33 cellular contexts compared by ENCODE assay signal in the genomic region with DNA sequence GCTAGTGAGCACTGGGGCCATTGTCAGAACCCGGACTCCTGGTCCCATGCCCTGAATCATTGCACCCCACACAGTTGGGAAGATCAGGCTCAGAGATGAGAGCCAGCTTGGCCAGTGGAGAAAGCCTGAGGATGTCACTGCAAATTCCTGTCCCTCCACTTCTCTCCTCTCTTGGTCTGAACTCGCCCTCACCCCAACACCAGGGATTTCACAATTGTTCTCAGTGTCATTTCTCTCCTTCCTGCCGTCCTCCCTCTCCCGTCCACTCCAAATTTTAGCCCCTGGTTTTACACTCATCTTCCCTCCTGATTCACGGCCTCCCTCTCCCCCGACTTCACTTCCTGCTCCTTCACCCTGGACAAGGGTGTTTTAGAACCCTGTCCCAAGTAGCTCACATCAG. TPM values are rescaled to one million over a fixed set of nuclear protein-coding genes. Genes with fewer than 3 reads are reported as not detected.
DNase-seq lines count a peak whose midpoint lies in the region; ATAC-seq and TF ChIP-seq lines count a peak whose summit lies in the region.
"Had no signal": no experiment of that assay in that cellular context is flagged by ENCODE, and none has a peak within 500 bp of the region (broad histone marks: within the 10 kb centered on the region; RNA-seq: fewer than 3 reads in every experiment).

No MANE protein-coding gene starts in this region.

- no peak for TF ChIP-seq POLR2A in lower leg skin (IDR thresholded peaks at IDR 0.05)

- H2AFZ ChIP-seq in hepatocyte: no peak overlapping the region
- peak overlapping the region; percentile 90 for H2AFZ ChIP-seq in neural progenitor cell (replicated peaks)

- no peak overlapping the region for H3K4me3 Mint-ChIP-seq in effector memory CD8-positive, alpha-beta T cell
- H3K4me3 Mint-ChIP-seq in neural progenitor cell: no peak overlapping the region
- H3K4me3 Mint-ChIP-seq: activated CD4-positive, alpha-beta T cell treated with anti-CD3 and anti-CD28 coated beads, Interleukin-2, amount 10 ng/mL, durations not matched to agents 7 days and 5 days; activated T-cell treated with anti-CD3 and anti-CD28 coated beads, Interleukin-2, amount 50 U/mL, for 4 hours had no signal

- H3K27me3 ChIP-seq in hepatocyte (no peaks in the 10 kb centered on the region), neural progenitor cell (no peaks in the 10 kb centered on the region), stomach smooth muscle (ENCODE audit: control insufficient read depth in 1 of 2, insufficient read depth in 2 of 2, low read length in 2 of 2) (no peaks in the 10 kb centered on the region)
- H3K27me3 ChIP-seq: BLaER1 treated with 17β-estradiol and CSF1 and Interleukin-3, amounts not matched to agents 10 nM and 100 nM; upper lobe of left lung had no signal

- H3K4me1 ChIP-seq in hepatocyte (ENCODE audit: insufficient read depth) (peaks cover 16% of the 10 kb centered on the region), neural progenitor cell (peaks cover 9% of the 10 kb centered on the region), stomach smooth muscle (ENCODE audit: control insufficient read depth, insufficient read depth, low read length) (peaks cover 23% of the 10 kb centered on the region)
- H3K4me1 ChIP-seq: upper lobe of left lung had no signal

- peak overlapping the region; percentile 74 to 79 for H3K27ac Mint-ChIP-seq in effector memory CD8-positive, alpha-beta T cell
- no peak overlapping the region for H3K27ac Mint-ChIP-seq in neural progenitor cell
- H3K27ac Mint-ChIP-seq: activated CD4-positive, alpha-beta T cell treated with anti-CD3 and anti-CD28 coated beads, Interleukin-2, amount 10 ng/mL, durations not matched to agents 7 days and 5 days; progenitor cell of endocrine pancreas had no signal

- no peak for ATAC-seq in effector memory CD8-positive, alpha-beta T cell (replicated peaks)
- ATAC-seq: activated T-cell treated with anti-CD3 and anti-CD28 coated beads, Interleukin-2, amount 50 U/mL, for 4 hours; left colon had no signal

- H3K9me3 Mint-ChIP-seq in effector memory CD8-positive, alpha-beta T cell: no peaks in the 10 kb centered on the region
- no peaks in the 10 kb centered on the region for H3K9me3 Mint-ChIP-seq in neural progenitor cell
- H3K9me3 Mint-ChIP-seq: activated CD4-positive, alpha-beta T cell treated with anti-CD3 and anti-CD28 coated beads, Interleukin-2, amount 10 ng/mL, durations not matched to agents 7 days and 5 days; activated T-cell treated with anti-CD3 and anti-CD28 coated beads, Interleukin-2, amount 50 U/mL, for 4 hours had no signal

- H3K27ac ChIP-seq in hepatocyte: peak overlapping the region; percentile 67
- no peak overlapping the region for H3K27ac ChIP-seq in neural progenitor cell
- peak overlapping the region; percentile 98 for H3K27ac ChIP-seq in stomach smooth muscle (ENCODE audit: low read length)
- H3K27ac ChIP-seq: BLaER1 treated with 17β-estradiol and CSF1 and Interleukin-3, amounts not matched to agents 10 nM and 100 nM; brain microvascular endothelial cell; WERI-Rb-1 had no signal

- no peaks in the 10 kb centered on the region for H3K9me2 ChIP-seq in hepatocyte (replicated peaks; ENCODE audit: insufficient read depth)

- DNase-seq in effector memory CD8-positive, alpha-beta T cell: no peak
- DNase-seq in hepatocyte (ENCODE audit: low spot score): no peak
- DNase-seq in neural progenitor cell (ENCODE audit: low spot score): no peak
- no peak for DNase-seq in CD1c-positive myeloid dendritic cell (ENCODE audit: extremely low spot score)
- DNase-seq in T-helper 2 cell: no peak
- DNase-seq in lower leg skin (ENCODE audit: low spot score in 2 of 2): no peak
- no peak for DNase-seq in hypothalamus (lab: John Stamatoyannopoulos, UW)
- DNase-seq: activated CD4-positive, alpha-beta T cell treated with anti-CD3 and anti-CD28 coated beads, Interleukin-2, amount 10 ng/mL, durations not matched to agents 7 days and 5 days; activated naive CD4-positive, alpha-beta T cell; activated T-cell treated with anti-CD3 and anti-CD28 coated beads, Interleukin-2, amount 50 U/mL, for 4 hours; amniotic stem cell; brain microvascular endothelial cell; COR-L47; effector CD4-positive, alpha-beta T cell; foreskin melanocyte; GF-D8; H7; left colon; NCI-H1105 treated with DMSO at 0.1 percent for 48 hours; NCI-H2029; NCI-H226; stimulated activated CD4-positive, alpha-beta T cell treated with anti-CD3 and anti-CD28 coated beads, Interleukin-2, amount 100 ng/mL, for 24 hours; SW 1271; T1000; upper lobe of left lung; WERI-Rb-1 had no signal

- H3K4me2 ChIP-seq in hepatocyte (no peak overlapping the region), neural progenitor cell (no peak overlapping the region)
- H3K4me2 ChIP-seq: BLaER1 treated with 17β-estradiol and CSF1 and Interleukin-3, amounts not matched to agents 10 nM and 100 nM had no signal

- no peaks in the 10 kb centered on the region for H3K9me3 ChIP-seq in hepatocyte (ENCODE audit: low read depth)
- no peaks in the 10 kb centered on the region for H3K9me3 ChIP-seq in neural progenitor cell (ENCODE audit: low read depth)
- H3K9me3 ChIP-seq in stomach smooth muscle (ENCODE audit: control insufficient read depth in 2 of 2, low read length in 2 of 2): no peaks in the 10 kb centered on the region
- H3K9me3 ChIP-seq: BLaER1 treated with 17β-estradiol and CSF1 and Interleukin-3, amounts not matched to agents 10 nM and 100 nM; upper lobe of left lung had no signal

- H4K20me1 ChIP-seq in hepatocyte (ENCODE audit: insufficient read depth, poor library complexity, severe bottlenecking) (no peaks in the 10 kb centered on the region), neural progenitor cell (ENCODE audit: low read depth) (no peaks in the 10 kb centered on the region)
- H4K20me1 ChIP-seq: BLaER1 treated with 17β-estradiol and CSF1 and Interleukin-3, amounts not matched to agents 10 nM and 100 nM had no signal

- H3K79me2 ChIP-seq in hepatocyte (no peaks in the 10 kb centered on the region), neural progenitor cell (ENCODE audit: low read depth) (no peaks in the 10 kb centered on the region)

- H3K27me3 Mint-ChIP-seq in effector memory CD8-positive, alpha-beta T cell: peaks cover 23 to 57% of the 10 kb centered on the region in 2 donors
- H3K27me3 Mint-ChIP-seq in neural progenitor cell (ENCODE audit: insufficient read depth, low read depth): peaks cover 4% of the 10 kb centered on the region

- H3K9ac ChIP-seq in neural progenitor cell (no peak overlapping the region), stomach smooth muscle (ENCODE audit: low read length in 2 of 2) (peak overlapping the region; percentile 46 to 68)
- H3K9ac ChIP-seq: BLaER1 treated with 17β-estradiol and CSF1 and Interleukin-3, amounts not matched to agents 10 nM and 100 nM had no signal

- H3K36me3 ChIP-seq in hepatocyte (replicated peaks; ENCODE audit: insufficient read depth, low read depth) (no peaks in the 10 kb centered on the region), neural progenitor cell (no peaks in the 10 kb centered on the region), stomach smooth muscle (ENCODE audit: control insufficient read depth in 2 of 2, insufficient read depth in 2 of 2, low read length in 2 of 2) (no peaks in the 10 kb centered on the region)
- H3K36me3 ChIP-seq: BLaER1 treated with 17β-estradiol and CSF1 and Interleukin-3, amounts not matched to agents 10 nM and 100 nM; brain microvascular endothelial cell; upper lobe of left lung; WERI-Rb-1 had no signal

- WGBS in hepatocyte (ENCODE audit: low lambda C conversion rate, missing lambda C conversion rate): 78% methylated on average over 6 of the region's 6 CpGs
- WGBS in lower leg skin, 2 donors: 78 to 80% methylated on average over 6 of the region's 6 CpGs

- peaks cover 0 to 7% of the 10 kb centered on the region in 2 donors for H3K4me1 Mint-ChIP-seq in effector memory CD8-positive, alpha-beta T cell (ENCODE audit: low read depth in 2 of 2)
- H3K4me1 Mint-ChIP-seq in neural progenitor cell: no peaks in the 10 kb centered on the region
- H3K4me1 Mint-ChIP-seq: activated CD4-positive, alpha-beta T cell treated with anti-CD3 and anti-CD28 coated beads, Interleukin-2, amount 10 ng/mL, durations not matched to agents 7 days and 5 days had no signal

- TF ChIP-seq CTCF in hepatocyte (IDR thresholded peaks at IDR 0.05; ENCODE audit: poor library complexity): no peak
- no peak for TF ChIP-seq CTCF in neural progenitor cell (IDR thresholded peaks at IDR 0.05)
- no peak for TF ChIP-seq CTCF in lower leg skin (IDR thresholded peaks at IDR 0.05)

- H3K36me3 Mint-ChIP-seq in effector memory CD8-positive, alpha-beta T cell (ENCODE audit: insufficient read depth): peaks cover 3% of the 10 kb centered on the region
- H3K36me3 Mint-ChIP-seq in neural progenitor cell: no peaks in the 10 kb centered on the region

- H3F3A ChIP-seq in neural progenitor cell (ENCODE audit: low read depth): no peaks in the 10 kb centered on the region

- H3K4me3 ChIP-seq in hepatocyte (no peak overlapping the region), neural progenitor cell (no peak overlapping the region), stomach smooth muscle (ENCODE audit: low read length in 2 of 2) (no peak overlapping the region), lower leg skin (ENCODE audit: low read depth, poor library complexity, severe bottlenecking) (no peak overlapping the region)
- H3K4me3 ChIP-seq: BLaER1 treated with 17β-estradiol and CSF1 and Interleukin-3, amounts not matched to agents 10 nM and 100 nM; skin epidermis; upper lobe of left lung had no signal

- intact Hi-C loops in lower leg skin (cut with DNase I; ENCODE audit: low total_unique reads): no loop called here

RNA-seq across cellular contexts. Expression of a gene that starts 11.1 kb away (rescaled TPM):
- total RNA-seq in hepatocyte (not detected in 2 replicates), neural progenitor cell (ENCODE audit: low replicate concordance) (not detected in 2 replicates), lower leg skin (10 to 100 TPM in 1 of 4 donors, 1 to 10 TPM in 3; 1.6 to 31.9 (median 4.9) TPM)
- polyA plus RNA-seq in hepatocyte: not detected in 2 replicates
- total RNA-seq: activated CD4-positive, alpha-beta T cell treated with anti-CD3 and anti-CD28 coated beads, Interleukin-2, amount 10 ng/mL, durations not matched to agents 7 days and 5 days; activated T-cell treated with anti-CD3 and anti-CD28 coated beads, Interleukin-2, amount 50 U/mL, for 4 hours; epithelial cell of proximal tubule; H7; left colon; progenitor cell of endocrine pancreas; upper lobe of left lung had no signal
- polyA plus RNA-seq: AG04450, neural cell had no signal

RNA-seq across cellular contexts. Expression of a gene that starts 16.9 kb away (rescaled TPM):
- total RNA-seq in hepatocyte (not detected in 2 replicates), neural progenitor cell (ENCODE audit: low replicate concordance) (not detected in 2 replicates), lower leg skin (10 to 100 TPM in 1 of 4 donors, under 1 TPM in 1, not detected in 2; 0.46 to 10.3 TPM)
- not detected in 2 replicates for polyA plus RNA-seq in hepatocyte
- total RNA-seq: activated CD4-positive, alpha-beta T cell treated with anti-CD3 and anti-CD28 coated beads, Interleukin-2, amount 10 ng/mL, durations not matched to agents 7 days and 5 days; activated T-cell treated with anti-CD3 and anti-CD28 coated beads, Interleukin-2, amount 50 U/mL, for 4 hours; epithelial cell of proximal tubule; H7; left colon; progenitor cell of endocrine pancreas; upper lobe of left lung had no signal
- polyA plus RNA-seq: AG04450, neural cell had no signal

RNA-seq across cellular contexts. Expression of a gene that starts 28.9 kb away (rescaled TPM):
- total RNA-seq in hepatocyte (0.08 TPM in 1 of 2 replicates, not detected in the other), neural progenitor cell (ENCODE audit: low replicate concordance) (not detected in 2 replicates), lower leg skin (100 to 1,000 TPM in 2 of 4 donors, 10 to 100 TPM in 2; 49.8 to 441 (median 157) TPM)
- 0.10 and 0.42 TPM in 2 replicates for polyA plus RNA-seq in hepatocyte
- total RNA-seq: activated CD4-positive, alpha-beta T cell treated with anti-CD3 and anti-CD28 coated beads, Interleukin-2, amount 10 ng/mL, durations not matched to agents 7 days and 5 days; activated T-cell treated with anti-CD3 and anti-CD28 coated beads, Interleukin-2, amount 50 U/mL, for 4 hours; epithelial cell of proximal tubule; H7; left colon; progenitor cell of endocrine pancreas had no signal
- polyA plus RNA-seq: AG04450, neural cell had no signal

RNA-seq across cellular contexts. Expression of a gene that starts 37.6 kb away (rescaled TPM):
- total RNA-seq in hepatocyte (not detected in 2 replicates), neural progenitor cell (ENCODE audit: low replicate concordance) (not detected in 2 replicates), lower leg skin (under 1 TPM in 2 of 4 donors, not detected in 2; 0.46 to 0.75 TPM)
- not detected in 2 replicates for polyA plus RNA-seq in hepatocyte
- total RNA-seq: activated CD4-positive, alpha-beta T cell treated with anti-CD3 and anti-CD28 coated beads, Interleukin-2, amount 10 ng/mL, durations not matched to agents 7 days and 5 days; activated T-cell treated with anti-CD3 and anti-CD28 coated beads, Interleukin-2, amount 50 U/mL, for 4 hours; epithelial cell of proximal tubule; H7; left colon; progenitor cell of endocrine pancreas; upper lobe of left lung had no signal
- polyA plus RNA-seq: AG04450, neural cell had no signal

RNA-seq across cellular contexts. Expression of a gene that starts 50.6 kb away (rescaled TPM):
- total RNA-seq in hepatocyte: 0.07 and 0.32 TPM in 2 replicates
- polyA plus RNA-seq in hepatocyte: 0.18 and 1.3 TPM in 2 replicates
- not detected in 2 replicates for total RNA-seq in neural progenitor cell (ENCODE audit: low replicate concordance)
- total RNA-seq in lower leg skin: 10 to 100 TPM in 1 of 4 donors, 1 to 10 TPM in 1, under 1 TPM in 1, not detected in 1; 0.13 to 11.0 (median 1.0) TPM
- total RNA-seq: activated CD4-positive, alpha-beta T cell treated with anti-CD3 and anti-CD28 coated beads, Interleukin-2, amount 10 ng/mL, durations not matched to agents 7 days and 5 days; activated T-cell treated with anti-CD3 and anti-CD28 coated beads, Interleukin-2, amount 50 U/mL, for 4 hours; epithelial cell of proximal tubule; H7; left colon; progenitor cell of endocrine pancreas; upper lobe of left lung had no signal
- polyA plus RNA-seq: AG04450, neural cell had no signal

Comparison
In these comparisons a context has a peak if more than half of its experiments do, and no peak if none do; other contexts are left out.
1. RNA of a gene that starts 28.9 kb away (total RNA-seq): 49.8 to 441 TPM in lower leg skin; 0.08 TPM in hepatocyte and not detected in neural progenitor cell; every median in the first group is over 10 times any median in the second.